8 cellular contexts compared by ENCODE assay signal in genomic region chr11:62805044-62805892, GRCh38. TPM values are rescaled to one million over a fixed set of nuclear protein-coding genes. Genes with fewer than 3 reads are reported as not detected.
DNase-seq lines count a peak whose midpoint lies in the region; ATAC-seq lines count a peak whose summit lies in the region.

Gene NXF1, minus strand, starts transcription at chr11:62805440. Its CDS starts 84 bp downstream, at chr11:62805356.

- peaks cover 13 to 15% (median 13%) of the 10 kb centered on the region in 3 donors for H3K4me1 Mint-ChIP-seq in IgD-negative memory B cell

- H3K4me3 ChIP-seq in mucosa of rectum (ENCODE audit: low read length in 2 of 2), result peak within 1 kb of the TSS; percentile 88 to 92

- peak within 1 kb of the TSS; percentile 98 to 99 (median 98) for H3K4me3 Mint-ChIP-seq in IgD-negative memory B cell

- no peaks in the 10 kb centered on the region for H3K9me3 ChIP-seq in mucosa of rectum (ENCODE audit: control insufficient read depth in 2 of 2, low read length in 2 of 2)

- H3K27ac ChIP-seq in epithelial cell of prostate (peak within 1 kb of the TSS; percentile 75), mucosa of rectum (ENCODE audit: low read depth in 2 of 2, low read length in 2 of 2) (peak within 1 kb of the TSS; percentile 82 to 94)

- H3K27me3 ChIP-seq in mucosa of rectum (ENCODE audit: control insufficient read depth in 2 of 2, insufficient read depth in 2 of 2, low read length in 2 of 2), result no peaks in the 10 kb centered on the region

- peaks cover 6% of the 10 kb centered on the region for H3K36me3 Mint-ChIP-seq in IgD-negative memory B cell

- peaks cover 9 to 19% of the 10 kb centered on the region in 2 donors for H3K4me1 ChIP-seq in mucosa of rectum (ENCODE audit: control insufficient read depth in 2 of 2, insufficient read depth in 2 of 2, low read length in 2 of 2)

- DNase-seq in DMS153 treated with DMSO at 0.1 percent for 48 hours (lab: John Stamatoyannopoulos, UW; ENCODE audit: unreplicated experiment), result peak; percentile 96
- peak; percentile 97 for DNase-seq in OCI-M1 (lab: John Stamatoyannopoulos, UW)
- DNase-seq in activated T-cell treated with anti-CD3 and anti-CD28 coated beads for 24 hours (ENCODE audit: low read depth), result peak; percentile 94
- DNase-seq in epithelial cell of prostate (ENCODE audit: low read depth, low spot score), result peak; percentile 59
- peak; percentile 88 to 89 for DNase-seq in stimulated activated CD8-positive, alpha-beta memory T cell treated with anti-CD3 and anti-CD28 coated beads, Interleukin-4, amount 100 ng/mL, for 4 hours (ENCODE audit: low read depth in 2 of 2, low spot score in 1 of 2)

- ATAC-seq in GM21529 (IDR thresholded peaks at IDR 0.05; ENCODE audit: unreplicated experiment), result peak; percentile 80

- peak within 1 kb of the TSS; percentile 89 to 94 for H3K9ac ChIP-seq in mucosa of rectum (ENCODE audit: low read depth in 1 of 2, low read length in 2 of 2)

- H3K27me3 Mint-ChIP-seq in IgD-negative memory B cell, result no peaks in the 10 kb centered on the region

- peak within 1 kb of the TSS; percentile 97 to 99 (median 98) for H3K27ac Mint-ChIP-seq in IgD-negative memory B cell

- H3K9me3 Mint-ChIP-seq in IgD-negative memory B cell, result no peaks in the 10 kb centered on the region

- H3K36me3 ChIP-seq in mucosa of rectum (ENCODE audit: control insufficient read depth in 2 of 2, insufficient read depth in 2 of 2, low read length in 2 of 2), result peaks cover 24 to 31% of the 10 kb centered on the region in 2 donors

RNA-seq across cellular contexts. Expression of gene NXF1, which starts in this region (rescaled TPM):
- 67.6 TPM for polyA plus RNA-seq in IgD-negative memory B cell

Comparison
In these comparisons a context has a peak if more than half of its experiments do, and no peak if none do; other contexts are left out.
1. Peak in every context shown above with its lines: DNase-seq, ATAC-seq, H3K4me3 ChIP-seq and H3K27ac ChIP-seq.